In genomic region chr3:180679178-180680096, GRCh38 we compare ENCODE assay signal across 8 cellular contexts. TPM values are rescaled to one million over a fixed set of nuclear protein-coding genes. Genes with fewer than 3 reads are reported as not detected.
DNase-seq lines count a peak whose midpoint lies in the region; ATAC-seq and TF ChIP-seq lines count a peak whose summit lies in the region.

CCDC39 (minus strand) TSS chr3:180679489; CDS start chr3:180679380, 109 bp downstream.

- peaks cover 0 to 5% of the 10 kb centered on the region in 2 donors for H3K9me3 Mint-ChIP-seq in activated naive CD4-positive, alpha-beta T cell treated with anti-CD3 and anti-CD28 coated beads, Interleukin-2, amount 50 U/mL, for 72 hours

- peak; percentile 96 for ATAC-seq in GM21529 (IDR thresholded peaks at IDR 0.05; ENCODE audit: unreplicated experiment)
- ATAC-seq in activated naive CD4-positive, alpha-beta T cell treated with anti-CD3 and anti-CD28 coated beads, Interleukin-2, amount 50 U/mL, for 72 hours: peak; percentile 91 to 94
- peak; percentile 87 for ATAC-seq in Right ventricle myocardium superior (ENCODE audit: poor library complexity)

- TF ChIP-seq EP300 in transverse colon (IDR thresholded peaks at IDR 0.05; ENCODE audit: low read depth): no peak

- WGBS in transverse colon (ENCODE audit: low coverage in 1 of 2), 2 donors: 0 to 3% methylated on average over 1 to 56 of the region's 56 CpGs

- no peaks in the 10 kb centered on the region for H3K79me2 ChIP-seq in parathyroid adenoma

- H3K4me3 ChIP-seq in parathyroid adenoma (ENCODE audit: low read depth, low read length) (peak within 1 kb of the TSS; percentile 81), transverse colon (peak within 1 kb of the TSS; percentile 43 to 65 (median 48))

- H3K36me3 ChIP-seq in parathyroid adenoma (ENCODE audit: control insufficient read depth, insufficient read depth, low read length) (no peaks in the 10 kb centered on the region), transverse colon (no peaks in the 10 kb centered on the region)

- intact Hi-C loops in Right ventricle myocardium superior (cut with DNase I) (no loop called here), transverse colon (cut with DNase I; ENCODE audit: low total_unique reads) (no loop called here)

- H3K36me3 Mint-ChIP-seq in activated naive CD4-positive, alpha-beta T cell treated with anti-CD3 and anti-CD28 coated beads, Interleukin-2, amount 50 U/mL, for 72 hours: peaks cover 0 to 26% of the 10 kb centered on the region in 2 donors

- TF ChIP-seq POLR2A in transverse colon (IDR thresholded peaks at IDR 0.05): no peak

- H3K27me3 ChIP-seq in parathyroid adenoma (ENCODE audit: control insufficient read depth, insufficient read depth, low read length): no peaks in the 10 kb centered on the region
- peaks cover 53% of the 10 kb centered on the region for H3K27me3 ChIP-seq in transverse colon

- H3K4me1 ChIP-seq in parathyroid adenoma (no peaks in the 10 kb centered on the region), transverse colon (peaks cover 0 to 15% (median 12%) of the 10 kb centered on the region in 4 donors)

- peak within 1 kb of the TSS; percentile 93 for H2AFZ ChIP-seq in parathyroid adenoma

- no peaks in the 10 kb centered on the region for H3K9me3 ChIP-seq in parathyroid adenoma (ENCODE audit: control insufficient read depth, low read length)
- no peaks in the 10 kb centered on the region for H3K9me3 ChIP-seq in transverse colon

- peak within 1 kb of the TSS; percentile 32 for H3K9ac ChIP-seq in parathyroid adenoma

- no peak for TF ChIP-seq CTCF in parathyroid adenoma (IDR thresholded peaks at IDR 0.05)
- no peak for TF ChIP-seq CTCF in transverse colon (IDR thresholded peaks at IDR 0.05)

- H3K27ac ChIP-seq in parathyroid adenoma (peak within 1 kb of the TSS; percentile 56), transverse colon (no peak within 1 kb of the TSS)

- in situ Hi-C loops in transverse colon (cut with MboI; ENCODE audit: low pct_ligation_motif_present in 1 of 4, low pct_unique_long_range_greater_than_20kb in 1 of 4, low sequenced_read_pairs in 3 of 4): no loop called here

- DNase-seq in DMS153 (lab: John Stamatoyannopoulos, UW) (peak; percentile 76), HuH-7 (ENCODE audit: low spot score) (peak; percentile 61), SHP77 (lab: John Stamatoyannopoulos, UW) (peak; percentile 78 to 88), Right ventricle myocardium superior (peak; percentile 59), transverse colon (peak; percentile 72)
- DNase-seq in activated naive CD4-positive, alpha-beta T cell treated with anti-CD3 and anti-CD28 coated beads, Interleukin-2, amount 50 U/mL, for 72 hours (ENCODE audit: low spot score in 2 of 2): peak; percentile 62 to 64

- H3K4me2 ChIP-seq in parathyroid adenoma (ENCODE audit: low read length): peak within 1 kb of the TSS; percentile 98

- peak within 1 kb of the TSS; percentile 63 to 79 for H3K27ac Mint-ChIP-seq in activated naive CD4-positive, alpha-beta T cell treated with anti-CD3 and anti-CD28 coated beads, Interleukin-2, amount 50 U/mL, for 72 hours

RNA-seq across cellular contexts. Expression of gene CCDC39, which starts in this region (rescaled TPM):
- under 1 TPM in 1 of 2 donors, not detected in 1; 0.09 TPM for total RNA-seq in activated naive CD4-positive, alpha-beta T cell treated with anti-CD3 and anti-CD28 coated beads, Interleukin-2, amount 50 U/mL, for 72 hours
- total RNA-seq in Right ventricle myocardium superior (not detected), transverse colon (under 1 TPM in 1 of 4 donors, not detected in 3; 0.27 TPM)

Comparison
In these comparisons a context has a peak if more than half of its experiments do, and no peak if none do; other contexts are left out.
1. Peak in DNase-seq and ATAC-seq in activated naive CD4-positive, alpha-beta T cell treated with anti-CD3 and anti-CD28 coated beads, Interleukin-2, amount 50 U/mL, for 72 hours; RNA of the gene not detected or under 1 TPM.
2. Peak in DNase-seq and ATAC-seq in Right ventricle myocardium superior; RNA of the gene not detected or under 1 TPM.
3. Peak in DNase-seq and H3K4me3 ChIP-seq in transverse colon; RNA of the gene not detected or under 1 TPM.